In the genomic region with DNA sequence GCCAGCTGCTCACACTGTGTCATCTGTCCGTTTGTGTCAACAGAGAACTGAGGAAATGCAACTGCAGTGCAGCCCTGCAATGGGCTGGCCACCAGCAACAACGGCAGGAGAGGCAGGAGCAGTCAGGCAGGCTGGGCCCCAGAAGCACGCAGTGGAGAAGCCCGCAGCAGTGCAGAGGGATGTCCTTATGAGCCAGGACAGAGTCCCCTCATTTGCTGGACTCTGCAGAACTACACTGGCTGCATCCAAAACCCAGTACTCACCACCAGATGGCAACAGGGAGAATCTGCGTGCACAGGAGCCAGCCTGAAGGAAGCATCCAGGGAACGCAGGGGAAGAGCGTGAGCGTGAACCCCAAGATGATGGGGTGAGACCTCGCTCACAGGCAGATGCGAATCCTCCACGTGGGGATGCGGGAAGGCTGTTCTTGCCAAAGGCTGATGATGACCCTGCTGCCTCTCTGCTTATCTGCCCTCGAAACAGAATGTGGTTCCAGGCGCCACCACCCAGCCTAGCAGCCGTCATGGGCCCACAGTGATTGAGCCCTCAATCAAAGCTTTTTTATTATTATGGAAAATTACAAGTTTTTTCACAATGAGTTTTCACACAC, we compare ENCODE assay signal across 10 cellular contexts.
A peak's percentile ranks its signal among the peaks of the same experiment; 100 is the strongest.
DNase-seq lines count a peak whose midpoint lies in the region; ATAC-seq and TF ChIP-seq lines count a peak whose summit lies in the region.
"Had no signal": no experiment of that assay in that cellular context is flagged by ENCODE, and none has a peak within 500 bp of the region (broad histone marks: within the 10 kb centered on the region; RNA-seq: fewer than 3 reads in every experiment).

No MANE protein-coding gene starts in this region.

- H3K27ac ChIP-seq in H9 (ENCODE audit: insufficient read length, low read depth, low read length), result no peak overlapping the region
- H3K27ac ChIP-seq in RWPE2 (ENCODE audit: poor library complexity, severe bottlenecking), result no peak overlapping the region

- H3K23ac ChIP-seq in H9 (ENCODE audit: insufficient read length, low read depth, low read length), result no peak overlapping the region

- CTCF ChIA-PET in Caco-2 (lab: Charles Lee), result no interaction called here
- CTCF ChIA-PET in activated CD4-positive, alpha-beta memory T cell treated with anti-CD3 and anti-CD28 coated beads for 36 hours (lab: Charles Lee), result no interaction called here

- H4K8ac ChIP-seq in H9 (replicated peaks; ENCODE audit: insufficient read length, low read depth, low read length), result no peak overlapping the region

- H3K79me2 ChIP-seq in H9 (ENCODE audit: insufficient read depth, low read length), result no peaks in the 10 kb centered on the region

- no peaks in the 10 kb centered on the region for H3K27me3 Mint-ChIP-seq in Caco-2 (ENCODE audit: insufficient read depth, unreplicated experiment)
- peaks cover 43% of the 10 kb centered on the region for H3K27me3 Mint-ChIP-seq in H9 (ENCODE audit: low read depth)
- H3K27me3 Mint-ChIP-seq in activated CD4-positive, alpha-beta memory T cell treated with anti-CD3 and anti-CD28 coated beads for 36 hours, result peaks cover 2% of the 10 kb centered on the region

- H2BK15ac ChIP-seq in H9 (ENCODE audit: low read depth, low read length), result no peak overlapping the region

- H3K36me3 ChIP-seq in Caco-2 (ENCODE audit: control insufficient read depth, insufficient read depth, low read length) (no peaks in the 10 kb centered on the region), RWPE2 (ENCODE audit: low read depth) (no peaks in the 10 kb centered on the region)
- H3K36me3 ChIP-seq: HAP-1 had no signal

- H3K18ac ChIP-seq in H9 (ENCODE audit: insufficient read length, low read depth, low read length), result no peak overlapping the region

- peak; percentile 17 to 28 for TF ChIP-seq CTCF in Caco-2 (IDR thresholded peaks at IDR 0.05; ENCODE audit: insufficient read depth in 1 of 2, low read depth in 1 of 2, low read length in 1 of 2, severe bottlenecking in 1 of 2, unreplicated experiment in 1 of 2)
- TF ChIP-seq CTCF in H9 (conservative IDR thresholded peaks at IDR 0.05), result peak; percentile 75
- peak; percentile 14 for TF ChIP-seq CTCF in RWPE2 (IDR thresholded peaks at IDR 0.05; ENCODE audit: poor library complexity, severe bottlenecking)

- H2AK5ac ChIP-seq in H9 (ENCODE audit: insufficient read length, low read length), result no peak overlapping the region

- no peak overlapping the region for H4K91ac ChIP-seq in H9 (ENCODE audit: insufficient read length, low read depth, low read length)

- no peaks in the 10 kb centered on the region for H3K36me3 Mint-ChIP-seq in Caco-2 (ENCODE audit: insufficient read depth, unreplicated experiment)
- peaks cover 5 to 16% (median 5%) of the 10 kb centered on the region in 3 experiments; a peak in 5 of 7 replicates for H3K36me3 Mint-ChIP-seq in H9 (ENCODE audit: insufficient read depth in 1 of 3, low read depth in 3 of 3)
- no peaks in the 10 kb centered on the region for H3K36me3 Mint-ChIP-seq in activated CD4-positive, alpha-beta memory T cell treated with anti-CD3 and anti-CD28 coated beads for 36 hours

- peaks cover 10% of the 10 kb centered on the region for H3K23me2 ChIP-seq in H9 (ENCODE audit: insufficient read length, low read depth, low read length, poor library complexity, severe bottlenecking)

- no peak overlapping the region for H4K5ac ChIP-seq in H9 (ENCODE audit: insufficient read length, low read depth, low read length)

- no peaks in the 10 kb centered on the region for H3K27me3 ChIP-seq in Caco-2 (replicated peaks; ENCODE audit: control insufficient read depth, insufficient read depth, low read length)
- H3K27me3 ChIP-seq in H9 (ENCODE audit: insufficient read depth, low read length), result peaks cover 1% of the 10 kb centered on the region; the same call in 1 of the 2 replicates
- H3K27me3 ChIP-seq in RWPE2 (ENCODE audit: insufficient read depth, poor library complexity, severe bottlenecking), result no peaks in the 10 kb centered on the region

- H3K4me3 Mint-ChIP-seq in Caco-2 (ENCODE audit: unreplicated experiment) (no peak overlapping the region), H9 (no peak overlapping the region)
- H3K4me3 Mint-ChIP-seq in activated CD4-positive, alpha-beta memory T cell treated with anti-CD3 and anti-CD28 coated beads for 36 hours, result no peak overlapping the region

- no peak overlapping the region for H3T11ph ChIP-seq in H9 (ENCODE audit: low read length)

- no peak overlapping the region for H3K27ac Mint-ChIP-seq in Caco-2 (ENCODE audit: unreplicated experiment)
- H3K27ac Mint-ChIP-seq in H9, result no peak overlapping the region
- no peak overlapping the region for H3K27ac Mint-ChIP-seq in activated CD4-positive, alpha-beta memory T cell treated with anti-CD3 and anti-CD28 coated beads for 36 hours

- H3K79me1 ChIP-seq in H9 (ENCODE audit: insufficient read depth, low read depth, low read length, poor library complexity, severe bottlenecking), result no peaks in the 10 kb centered on the region

- no peak overlapping the region for H2BK5ac ChIP-seq in H9 (ENCODE audit: insufficient read length, low read length)

- intact Hi-C loops in Caco-2 (cut with micrococcal nuclease; ENCODE audit: unreplicated experiment), result loop anchor here (1.0 kb wide), 1 partner anchor 53 kb away; no protein-coding TSS in a partner anchor
- intact Hi-C loops in activated CD4-positive, alpha-beta memory T cell treated with anti-CD3 and anti-CD28 coated beads for 36 hours (cut with micrococcal nuclease), result no loop called here

- H3K4me1 ChIP-seq in Caco-2 (no peaks in the 10 kb centered on the region), H9 (ENCODE audit: insufficient read depth, low read length) (no peaks in the 10 kb centered on the region), RWPE2 (ENCODE audit: insufficient read depth, poor library complexity, severe bottlenecking) (no peaks in the 10 kb centered on the region)
- H3K4me1 ChIP-seq: HAP-1 had no signal

- H2BK20ac ChIP-seq in H9 (ENCODE audit: low read depth, low read length, poor library complexity, severe bottlenecking), result no peak overlapping the region

- POLR2A ChIA-PET in Caco-2 (lab: Charles Lee), result no interaction called here
- POLR2A ChIA-PET in activated CD4-positive, alpha-beta memory T cell treated with anti-CD3 and anti-CD28 coated beads for 36 hours (lab: Charles Lee), result no interaction called here

- no peak overlapping the region for H3K9ac ChIP-seq in H9 (ENCODE audit: extremely low read depth, insufficient read length, low read length)

- H3K4me3 ChIP-seq in Caco-2 (ENCODE audit: low read depth, low read length) (no peak overlapping the region), RWPE2 (ENCODE audit: severe bottlenecking) (no peak overlapping the region)
- H3K4me3 ChIP-seq: HAP-1 had no signal

- H2BK120ac ChIP-seq in H9 (ENCODE audit: low read depth, low read length, poor library complexity, severe bottlenecking), result no peak overlapping the region

- no TSS peak for BruUV-seq in Caco-2 (replicated peaks; lab: Mats Ljungman, UMichigan)

- WGBS in H9 (ENCODE audit: extremely low coverage, insufficient read length, low lambda C conversion rate), result no CpG with 5 or more reads among the region's 15 CpGs

- H3K14ac ChIP-seq in H9 (ENCODE audit: insufficient read depth, low read length), result no peak overlapping the region

- no peak overlapping the region for H2BK12ac ChIP-seq in H9 (ENCODE audit: insufficient read length, low read depth, low read length)

- ATAC-seq in RWPE2 (ENCODE audit: low read depth) (no peak), left lobe of liver (peak; percentile 38), HG02970 (IDR thresholded peaks at IDR 0.05; ENCODE audit: low FRiP score, unreplicated experiment) (no peak)

- H3K56ac ChIP-seq in H9 (ENCODE audit: insufficient read length, low read depth, low read length), result no peak overlapping the region

- peaks cover 31% of the 10 kb centered on the region for H3K9me3 Mint-ChIP-seq in Caco-2 (ENCODE audit: unreplicated experiment)
- H3K9me3 Mint-ChIP-seq in H9, result peaks cover 14 to 16% of the 10 kb centered on the region in 2 experiments
- H3K9me3 Mint-ChIP-seq in activated CD4-positive, alpha-beta memory T cell treated with anti-CD3 and anti-CD28 coated beads for 36 hours, result peaks cover 15% of the 10 kb centered on the region

- H3K9me3 ChIP-seq in Caco-2 (no peaks in the 10 kb centered on the region), H9 (ENCODE audit: control insufficient read depth, low read depth, low read length) (no peaks in the 10 kb centered on the region), RWPE2 (ENCODE audit: severe bottlenecking) (no peaks in the 10 kb centered on the region)
- H3K9me3 ChIP-seq: HAP-1 had no signal

- H3K4me1 Mint-ChIP-seq in Caco-2 (ENCODE audit: low read depth, unreplicated experiment) (no peaks in the 10 kb centered on the region), H9 (peaks cover 25 to 34% of the 10 kb centered on the region in 2 experiments)
- no peaks in the 10 kb centered on the region for H3K4me1 Mint-ChIP-seq in activated CD4-positive, alpha-beta memory T cell treated with anti-CD3 and anti-CD28 coated beads for 36 hours (ENCODE audit: low read depth)

- no peak overlapping the region for H3K4ac ChIP-seq in H9 (ENCODE audit: low read depth, low read length)

- H4K20me1 ChIP-seq in H9 (ENCODE audit: control insufficient read depth, insufficient read depth, insufficient read length), result no peaks in the 10 kb centered on the region

- no peak overlapping the region for H2AFZ ChIP-seq in H9 (ENCODE audit: low read length)

- DNase-seq in Caco-2, result peak in 1 of 2 experiments; percentile 20
- DNase-seq in H9, result peak; percentile 72
- no peak for DNase-seq in RWPE2 (ENCODE audit: low spot score)
- peak; percentile 33 for DNase-seq in left lobe of liver (ENCODE audit: low spot score)
- DNase-seq in activated CD4-positive, alpha-beta memory T cell treated with anti-CD3 and anti-CD28 coated beads for 36 hours, result no peak
- no peak for DNase-seq in OCI-M1 (lab: John Stamatoyannopoulos, UW)
- DNase-seq: stimulated activated CD4-positive, alpha-beta T cell treated with anti-CD3 and anti-CD28 coated beads, Interleukin-15, amount 100 ng/mL, for 24 hours; stimulated activated naive CD4-positive, alpha-beta T cell had no signal

- H3K4me2 ChIP-seq in H9 (ENCODE audit: insufficient read depth, insufficient read length, low read length), result no peak overlapping the region

Comparison
In these comparisons a context has a peak if more than half of its experiments do, and no peak if none do; other contexts are left out.
1. DNase-seq: peak in H9 (single experiment) and left lobe of liver (single experiment); none in RWPE2 (single experiment), activated CD4-positive, alpha-beta memory T cell treated with anti-CD3 and anti-CD28 coated beads for 36 hours (single experiment) and OCI-M1 (single experiment).
2. CTCF ChIP-seq: peak in every context shown above with its lines; median percentile 75 in H9; 22 in Caco-2; 14 in RWPE2.